8 cellular contexts compared by ENCODE assay signal in genomic region chr18:49041677-49042570, GRCh38.
A peak's percentile ranks its signal among the peaks of the same experiment; 100 is the strongest.
DNase-seq lines count a peak whose midpoint lies in the region; ATAC-seq and TF ChIP-seq lines count a peak whose summit lies in the region.

No MANE protein-coding gene starts in this region.

- H3K36me3 ChIP-seq in Peyer's patch (no peaks in the 10 kb centered on the region), brain microvascular endothelial cell (replicated peaks) (no peaks in the 10 kb centered on the region), transverse colon (peaks cover 0 to 18% (median 5%) of the 10 kb centered on the region in 4 donors)

- H3K27me3 ChIP-seq in Peyer's patch (no peaks in the 10 kb centered on the region), brain microvascular endothelial cell (replicated peaks) (no peaks in the 10 kb centered on the region), transverse colon (no peaks in the 10 kb centered on the region)

- H3K4me3 ChIP-seq in Peyer's patch (no peak overlapping the region), brain microvascular endothelial cell (ENCODE audit: low read depth, low read length) (no peak overlapping the region), transverse colon (no peak overlapping the region)

- WGBS in transverse colon (ENCODE audit: low coverage in 1 of 2), 2 donors = 67 to 74% methylated on average over 1 to 8 of the region's 10 CpGs

- TF ChIP-seq EP300 in transverse colon (IDR thresholded peaks at IDR 0.05; ENCODE audit: low read depth) = no peak

- TF ChIP-seq CTCF in GM12873 (IDR thresholded peaks at IDR 0.05; ENCODE audit: insufficient read depth, low read depth, low read length, missing control alignments) (peak; percentile 58), Peyer's patch (IDR thresholded peaks at IDR 0.05) (peak in 5 of 6 experiments; percentile 10 to 73 (median 66)), brain microvascular endothelial cell (IDR thresholded peaks at IDR 0.05; ENCODE audit: low read depth, low read length, missing control alignments) (peak; percentile 84), transverse colon (IDR thresholded peaks at IDR 0.05) (peak; percentile 51 to 66 (median 56))

- ATAC-seq in left colon = peak; percentile 79
- no peak for ATAC-seq in GM21723 (IDR thresholded peaks at IDR 0.05; ENCODE audit: unreplicated experiment)
- no peak for ATAC-seq in HG03045 (IDR thresholded peaks at IDR 0.05; ENCODE audit: unreplicated experiment)

- TF ChIP-seq POLR2A in Peyer's patch (IDR thresholded peaks at IDR 0.05) (no peak), transverse colon (IDR thresholded peaks at IDR 0.05) (no peak)

- DNase-seq in AML-193 (lab: John Stamatoyannopoulos, UW) (peak; percentile 33 to 59), Peyer's patch (peak; percentile 52 to 82 (median 54)), brain microvascular endothelial cell (peak; percentile 50), left colon (peak in 1 of 2 donors; percentile 77), transverse colon (peak; percentile 67)

- H3K4me1 ChIP-seq in Peyer's patch = no peaks in the 10 kb centered on the region
- H3K4me1 ChIP-seq in transverse colon = no peaks in the 10 kb centered on the region

- intact Hi-C loops in left colon (cut with DNase I, micrococcal nuclease) = loop anchor here in 1 of 2 donors (10.0 kb wide), 2 partner anchors 267 to 367 kb away; no protein-coding TSS in a partner anchor
- intact Hi-C loops in transverse colon (cut with DNase I; ENCODE audit: low total_unique reads) = no loop called here

- H3K9me3 ChIP-seq in Peyer's patch = peaks cover 0 to 7% (median 0%) of the 10 kb centered on the region in 4 donors
- H3K9me3 ChIP-seq in transverse colon = peaks cover 16% of the 10 kb centered on the region in 2 donors

- in situ Hi-C loops in brain microvascular endothelial cell (cut with HindIII; ENCODE audit: low pct_ligation_motif_present, low sequenced_read_pairs) (no loop called here), transverse colon (cut with MboI; ENCODE audit: low pct_ligation_motif_present in 1 of 4, low pct_unique_long_range_greater_than_20kb in 1 of 4, low sequenced_read_pairs in 3 of 4) (no loop called here)

- H3K27ac ChIP-seq in Peyer's patch = no peak overlapping the region
- no peak overlapping the region for H3K27ac ChIP-seq in brain microvascular endothelial cell
- no peak overlapping the region for H3K27ac ChIP-seq in transverse colon
